8 cellular contexts compared by ENCODE assay signal in genomic region chr3:63937661-63938651, GRCh38. TPM values are rescaled to one million over a fixed set of nuclear protein-coding genes. Genes with fewer than 3 reads are reported as not detected.
DNase-seq lines count a peak whose midpoint lies in the region; ATAC-seq and TF ChIP-seq lines count a peak whose summit lies in the region.

No MANE protein-coding gene starts in this region.

- no peak overlapping the region for H3K4me3 ChIP-seq in GM12864 (ENCODE audit: low read depth, low read length)
- no peak overlapping the region for H3K4me3 ChIP-seq in epithelial cell of esophagus (ENCODE audit: low read length)

- peak; percentile 65 for DNase-seq in GM12864 (ENCODE audit: low read depth)
- DNase-seq in HT-29 (ENCODE audit: low spot score), result peak; percentile 61
- DNase-seq in epithelial cell of esophagus (ENCODE audit: low read depth), result peak; percentile 75
- no peak for DNase-seq in OCI-M2 (lab: John Stamatoyannopoulos, UW; ENCODE audit: unreplicated experiment)
- no peak for DNase-seq in stimulated activated CD4-positive, alpha-beta T cell treated with anti-CD3 and anti-CD28 coated beads, Interleukin-2, amount 100 ng/mL, for 48 hours
- DNase-seq in NCI-H1694 treated with DMSO at 0.1 percent for 48 hours (lab: John Stamatoyannopoulos, UW), result no peak
- no peak for DNase-seq in NCI-H1092 (lab: John Stamatoyannopoulos, UW)

- TF ChIP-seq CTCF in GM12864 (IDR thresholded peaks at IDR 0.05; ENCODE audit: low read depth, low read length, missing control alignments), result no peak
- TF ChIP-seq CTCF in epithelial cell of esophagus (IDR thresholded peaks at IDR 0.05; ENCODE audit: insufficient read depth, low read depth, low read length, missing control alignments), result no peak

- ATAC-seq in GM21526 (IDR thresholded peaks at IDR 0.05; ENCODE audit: low FRiP score, unreplicated experiment), result peak; percentile 64

RNA-seq across cellular contexts. Expression of gene SCAANT1, which starts 25.8 kb away (rescaled TPM):
- not detected in 2 replicates for total RNA-seq in HT-29 (2014; rRNA removed; shearing (Covaris generic))

Comparison
In these comparisons a context has a peak if more than half of its experiments do, and no peak if none do; other contexts are left out.
1. DNase-seq: peak in GM12864 (single experiment), HT-29 (single experiment) and epithelial cell of esophagus (single experiment); none in OCI-M2 (single experiment), stimulated activated CD4-positive, alpha-beta T cell treated with anti-CD3 and anti-CD28 coated beads, Interleukin-2, amount 100 ng/mL, for 48 hours (0 of 2), NCI-H1694 treated with DMSO at 0.1 percent for 48 hours (single experiment) and NCI-H1092 (single experiment).